26 cellular contexts compared by ENCODE assay signal in genomic region chr1:5826601-5827000, GRCh38.
"Had no signal": no experiment of that assay in that cellular context is flagged by ENCODE, and none has a peak within 500 bp of the region (broad histone marks: within the 10 kb centered on the region; RNA-seq: fewer than 3 reads in every experiment).

No MANE protein-coding gene starts in this region.

- H3K36me3 Mint-ChIP-seq: memory B cell; mesothelial cell of epicardium; naive B cell; natural killer cell treated with Interleukin-12 subunit alpha and Interleukin-12 subunit beta and Interleukin-15 and Interleukin-18, amount 100 ng/mL, for 72 hours had no signal

- ATAC-seq: esophagus mucosa; gastrocnemius medialis; left lobe of liver; mucosa of descending colon; natural killer cell treated with Interleukin-12 subunit alpha and Interleukin-12 subunit beta and Interleukin-15 and Interleukin-18, amount 100 ng/mL, for 72 hours; pancreas; right lobe of liver; stimulated activated naive CD8-positive, alpha-beta T cell treated with anti-CD3 and anti-CD28 coated beads, Interleukin-15, amount 100 ng/mL, for 72 hours had no signal

- H3K27me3 Mint-ChIP-seq: dendritic cell treated with granulocyte-macrophage colony-stimulating factor and Interleukin-4, amounts not matched to agents 40 ng/mL and 50 ng/mL, for 4 days had no signal

- H3K27ac Mint-ChIP-seq: dendritic cell treated with granulocyte-macrophage colony-stimulating factor and Interleukin-4, amounts not matched to agents 40 ng/mL and 50 ng/mL, for 4 days; endodermal cell; memory B cell; mesothelial cell of epicardium; naive B cell; natural killer cell treated with Interleukin-12 subunit alpha and Interleukin-12 subunit beta and Interleukin-15 and Interleukin-18, amount 100 ng/mL, for 72 hours; progenitor cell of endocrine pancreas; stimulated activated naive CD8-positive, alpha-beta T cell treated with anti-CD3 and anti-CD28 coated beads, Interleukin-15, amount 100 ng/mL, for 72 hours had no signal

- H3K4me3 Mint-ChIP-seq: dendritic cell treated with granulocyte-macrophage colony-stimulating factor and Interleukin-4, amounts not matched to agents 40 ng/mL and 50 ng/mL, for 4 days; endodermal cell; memory B cell; mesothelial cell of epicardium; naive B cell; natural killer cell treated with Interleukin-12 subunit alpha and Interleukin-12 subunit beta and Interleukin-15 and Interleukin-18, amount 100 ng/mL, for 72 hours; neural crest cell; stimulated activated naive CD8-positive, alpha-beta T cell treated with anti-CD3 and anti-CD28 coated beads, Interleukin-15, amount 100 ng/mL, for 72 hours had no signal

- H3K27ac ChIP-seq: colonic mucosa, epithelial cell of prostate, gastrocnemius medialis, pancreas, right lobe of liver, suprapubic skin, transverse colon, vagina had no signal

- H3K9me3 Mint-ChIP-seq: dendritic cell treated with granulocyte-macrophage colony-stimulating factor and Interleukin-4, amounts not matched to agents 40 ng/mL and 50 ng/mL, for 4 days had no signal

- H3K4me1 Mint-ChIP-seq: mesothelial cell of epicardium; neural crest cell; stimulated activated naive CD8-positive, alpha-beta T cell treated with anti-CD3 and anti-CD28 coated beads, Interleukin-15, amount 100 ng/mL, for 72 hours had no signal

- DNase-seq: colonic mucosa; effector CD8-positive, alpha-beta T cell; endodermal cell; foreskin fibroblast; gastrocnemius medialis; naive B cell; pancreas; right lobe of liver; small intestine; stimulated activated CD4-positive, alpha-beta T cell treated with anti-CD3 and anti-CD28 coated beads, Interleukin-15, amount 100 ng/mL, for 24 hours; stimulated activated CD4-positive, alpha-beta T cell treated with anti-CD3 and anti-CD28 coated beads, Interleukin-2, amount 100 ng/mL, for 48 hours; stimulated activated naive CD4-positive, alpha-beta T cell; stimulated activated naive CD8-positive, alpha-beta T cell treated with anti-CD3 and anti-CD28 coated beads, Interleukin-15, amount 100 ng/mL, for 72 hours; transverse colon had no signal
